8 cellular contexts compared by ENCODE assay signal in the genomic region with DNA sequence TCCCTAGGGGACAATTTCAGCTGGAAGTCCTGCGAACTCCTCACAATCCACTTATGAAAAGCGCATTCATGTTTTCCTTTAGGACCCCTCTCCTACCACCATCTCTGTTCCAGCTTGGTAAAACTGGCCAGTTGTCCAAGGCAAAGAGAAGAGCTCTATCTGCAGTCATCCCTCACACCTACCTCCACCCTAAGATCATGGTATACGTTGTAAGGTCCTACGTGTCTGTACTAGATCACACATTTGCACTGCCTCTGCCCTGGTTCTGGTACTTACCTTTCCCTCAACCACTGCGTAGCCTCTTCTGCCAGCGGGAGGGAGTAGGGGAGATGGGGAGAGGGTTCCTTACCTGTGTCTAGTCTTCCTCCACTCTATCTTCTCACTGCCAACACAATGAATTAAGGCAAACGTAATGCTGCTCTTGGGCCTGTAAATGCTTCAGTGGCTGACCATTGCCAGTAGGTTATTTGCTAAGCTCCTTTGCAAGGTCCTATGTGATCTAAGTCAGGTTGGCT. TPM values are rescaled to one million over a fixed set of nuclear protein-coding genes. Genes with fewer than 3 reads are reported as not detected.
DNase-seq lines count a peak whose midpoint lies in the region; ATAC-seq and TF ChIP-seq lines count a peak whose summit lies in the region.

No MANE protein-coding gene starts in this region.

- 0 out of 3 replicates have a peak, but pooled peaks cover 3% of the 10 kb centered on the region for H3K36me3 Mint-ChIP-seq in GM23338 (ENCODE audit: low read depth)

- peak overlapping the region; percentile 99 for H3K27ac Mint-ChIP-seq in GM23338

- H3K27me3 Mint-ChIP-seq in GM23338 (ENCODE audit: insufficient read depth, low read depth, poor library complexity) = peaks cover 5% of the 10 kb centered on the region

- peak overlapping the region; percentile 89 for H3K9ac ChIP-seq in SK-N-MC (ENCODE audit: insufficient read length)

- POLR2A ChIA-PET in GM10248 (lab: Yijun Ruan, JAX) = no interaction called here

- H3K9me3 ChIP-seq in SK-N-MC (ENCODE audit: low read depth, low read length) (no peaks in the 10 kb centered on the region), osteoblast (ENCODE audit: low read depth, low read length) (no peaks in the 10 kb centered on the region)

- ATAC-seq in GM23338 (no peak; the same call in 1 of the 3 replicates), esophagus mucosa (peak; percentile 19), HG03442 (IDR thresholded peaks at IDR 0.05; ENCODE audit: unreplicated experiment) (no peak)

- no peaks in the 10 kb centered on the region for H3K9me2 ChIP-seq in GM23338 (ENCODE audit: insufficient read depth)

- H3K4me3 ChIP-seq in GM23338 = peak overlapping the region; percentile 86
- H3K4me3 ChIP-seq in SK-N-MC = peak overlapping the region; percentile 86
- peak overlapping the region; percentile 81 for H3K4me3 ChIP-seq in osteoblast (ENCODE audit: insufficient read depth, low read length)

- peaks cover 13% of the 10 kb centered on the region; the same call in 2 of the 3 replicates for H3K4me1 Mint-ChIP-seq in GM23338

- H3K79me2 ChIP-seq in GM23338 (replicated peaks; ENCODE audit: insufficient read depth) = peaks cover 35% of the 10 kb centered on the region
- peaks cover 30% of the 10 kb centered on the region for H3K79me2 ChIP-seq in osteoblast (ENCODE audit: insufficient read depth, low read length)

- peak overlapping the region; percentile 96 for H3K4me3 Mint-ChIP-seq in GM23338

- H3F3A ChIP-seq in GM23338 (replicated peaks; ENCODE audit: low read depth) = no peaks in the 10 kb centered on the region; the same call in 1 of the 2 replicates

- peaks cover 9% of the 10 kb centered on the region; the same call in 1 of the 2 replicates for H3K4me1 ChIP-seq in GM23338 (ENCODE audit: insufficient read depth)
- H3K4me1 ChIP-seq in osteoblast (ENCODE audit: insufficient read depth, low read length) = peaks cover 26% of the 10 kb centered on the region

- no peak for DNase-seq in GM23338 (ENCODE audit: low spot score)
- no peak for DNase-seq in SK-N-MC (ENCODE audit: low read depth, low spot score)
- DNase-seq in osteoblast (ENCODE audit: insufficient read length, low spot score, missing footprints) = no peak
- no peak for DNase-seq in Kasumi-1 (lab: John Stamatoyannopoulos, UW)
- no peak for DNase-seq in retina
- no peak for DNase-seq in GM10248 (ENCODE audit: extremely low spot score)

- H4K20me1 ChIP-seq in GM23338 (replicated peaks; ENCODE audit: insufficient read depth) = 0 out of 2 replicates have a peak, but pooled peaks cover 3% of the 10 kb centered on the region
- H4K20me1 ChIP-seq in osteoblast (ENCODE audit: insufficient read depth, low read length) = no peaks in the 10 kb centered on the region

- H3K9me3 Mint-ChIP-seq in GM23338 = no peaks in the 10 kb centered on the region

- peak overlapping the region; percentile 98 for H3K27ac ChIP-seq in GM23338 (ENCODE audit: low read depth)
- H3K27ac ChIP-seq in SK-N-MC = peak overlapping the region; percentile 53; the same call in 1 of the 2 replicates
- peak overlapping the region; percentile 95 for H3K27ac ChIP-seq in osteoblast (ENCODE audit: low read depth, low read length)

- H3K4me2 ChIP-seq in GM23338 = peak overlapping the region; percentile 79
- H3K4me2 ChIP-seq in osteoblast (ENCODE audit: insufficient read depth, low read length) = peak overlapping the region; percentile 90

- H3K36me3 ChIP-seq in GM23338 (ENCODE audit: insufficient read depth) (no peaks in the 10 kb centered on the region), SK-N-MC (ENCODE audit: insufficient read depth, low read length) (peaks cover 11% of the 10 kb centered on the region; the same call in 1 of the 2 replicates), osteoblast (ENCODE audit: insufficient read depth, low read length) (peaks cover 3% of the 10 kb centered on the region)

- no peaks in the 10 kb centered on the region for H3K27me3 ChIP-seq in GM23338 (ENCODE audit: insufficient read depth)
- H3K27me3 ChIP-seq in osteoblast (ENCODE audit: insufficient read depth, low read length) = no peaks in the 10 kb centered on the region

- TF ChIP-seq CTCF in GM23338 (conservative IDR thresholded peaks at IDR 0.05; ENCODE audit: low read depth in 2 of 2) (no peak), osteoblast (IDR thresholded peaks at IDR 0.05; ENCODE audit: extremely low read depth, low read depth, low read length) (no peak), GM10248 (IDR thresholded peaks at IDR 0.05; ENCODE audit: control extremely low read depth, extremely low read depth, low read depth, missing control alignments) (no peak)

- H2AFZ ChIP-seq in GM23338 (peak overlapping the region; percentile 88), osteoblast (ENCODE audit: low read length) (peak overlapping the region; percentile 94)

- CTCF ChIA-PET in GM10248 (lab: Yijun Ruan, JAX) = interaction anchor here (0.9 to 2.7 kb wide), 9 partner anchors 9 to 844 kb away, joined by 3 to 14 read pairs (median 4); a partner anchor contains a TSS

TF ChIP-seq in GM23338, 12 proteins besides CTCF, POLR2A, EP300 and RAD21 (continues in another document):
- TF ChIP-seq EZH2phosphoT487 (IDR thresholded peaks at IDR 0.05; ENCODE audit: unreplicated experiment) (no peak), POLR2AphosphoS5 (IDR thresholded peaks at IDR 0.05; ENCODE audit: low read depth) (no peak), STAT1 (IDR thresholded peaks at IDR 0.05; ENCODE audit: unreplicated experiment) (no peak), ZNF331 (CRISPR knock-in tag; IDR thresholded peaks at IDR 0.05; ENCODE audit: low read depth) (no peak), JUNB (IDR thresholded peaks at IDR 0.05; ENCODE audit: unreplicated experiment) (no peak), ZNF114 (CRISPR knock-in tag; IDR thresholded peaks at IDR 0.05) (no peak)
- TF ChIP-seq, protein P1, sequence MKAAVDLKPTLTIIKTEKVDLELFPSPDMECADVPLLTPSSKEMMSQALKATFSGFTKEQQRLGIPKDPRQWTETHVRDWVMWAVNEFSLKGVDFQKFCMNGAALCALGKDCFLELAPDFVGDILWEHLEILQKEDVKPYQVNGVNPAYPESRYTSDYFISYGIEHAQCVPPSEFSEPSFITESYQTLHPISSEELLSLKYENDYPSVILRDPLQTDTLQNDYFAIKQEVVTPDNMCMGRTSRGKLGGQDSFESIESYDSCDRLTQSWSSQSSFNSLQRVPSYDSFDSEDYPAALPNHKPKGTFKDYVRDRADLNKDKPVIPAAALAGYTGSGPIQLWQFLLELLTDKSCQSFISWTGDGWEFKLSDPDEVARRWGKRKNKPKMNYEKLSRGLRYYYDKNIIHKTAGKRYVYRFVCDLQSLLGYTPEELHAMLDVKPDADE (IDR thresholded peaks at IDR 0.05) = no peak
- TF ChIP-seq, protein P2, sequence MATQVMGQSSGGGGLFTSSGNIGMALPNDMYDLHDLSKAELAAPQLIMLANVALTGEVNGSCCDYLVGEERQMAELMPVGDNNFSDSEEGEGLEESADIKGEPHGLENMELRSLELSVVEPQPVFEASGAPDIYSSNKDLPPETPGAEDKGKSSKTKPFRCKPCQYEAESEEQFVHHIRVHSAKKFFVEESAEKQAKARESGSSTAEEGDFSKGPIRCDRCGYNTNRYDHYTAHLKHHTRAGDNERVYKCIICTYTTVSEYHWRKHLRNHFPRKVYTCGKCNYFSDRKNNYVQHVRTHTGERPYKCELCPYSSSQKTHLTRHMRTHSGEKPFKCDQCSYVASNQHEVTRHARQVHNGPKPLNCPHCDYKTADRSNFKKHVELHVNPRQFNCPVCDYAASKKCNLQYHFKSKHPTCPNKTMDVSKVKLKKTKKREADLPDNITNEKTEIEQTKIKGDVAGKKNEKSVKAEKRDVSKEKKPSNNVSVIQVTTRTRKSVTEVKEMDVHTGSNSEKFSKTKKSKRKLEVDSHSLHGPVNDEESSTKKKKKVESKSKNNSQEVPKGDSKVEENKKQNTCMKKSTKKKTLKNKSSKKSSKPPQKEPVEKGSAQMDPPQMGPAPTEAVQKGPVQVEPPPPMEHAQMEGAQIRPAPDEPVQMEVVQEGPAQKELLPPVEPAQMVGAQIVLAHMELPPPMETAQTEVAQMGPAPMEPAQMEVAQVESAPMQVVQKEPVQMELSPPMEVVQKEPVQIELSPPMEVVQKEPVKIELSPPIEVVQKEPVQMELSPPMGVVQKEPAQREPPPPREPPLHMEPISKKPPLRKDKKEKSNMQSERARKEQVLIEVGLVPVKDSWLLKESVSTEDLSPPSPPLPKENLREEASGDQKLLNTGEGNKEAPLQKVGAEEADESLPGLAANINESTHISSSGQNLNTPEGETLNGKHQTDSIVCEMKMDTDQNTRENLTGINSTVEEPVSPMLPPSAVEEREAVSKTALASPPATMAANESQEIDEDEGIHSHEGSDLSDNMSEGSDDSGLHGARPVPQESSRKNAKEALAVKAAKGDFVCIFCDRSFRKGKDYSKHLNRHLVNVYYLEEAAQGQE (IDR thresholded peaks at IDR 0.05; ENCODE audit: unreplicated experiment) = no peak

RNA-seq across cellular contexts. Expression of a gene that starts 0.7 kb away (rescaled TPM):
- 54.5 and 65.4 TPM in 2 replicates for total RNA-seq in GM23338 (2014; rRNA removed; shearing (Covaris generic))
- 25.0 and 29.5 TPM in 2 replicates for polyA plus RNA-seq in GM23338 (2016; fragmentation: Nextera tagmentation; extraction: Ambion mirVana)
- total RNA-seq in esophagus mucosa = 23.3 TPM
- 35.1 and 35.4 TPM in 2 replicates for total RNA-seq in osteoblast

RNA-seq across cellular contexts. Expression of a gene that starts 49.6 kb away (rescaled TPM):
- 9.7 and 13.3 TPM in 2 replicates for total RNA-seq in GM23338 (2014; rRNA removed; shearing (Covaris generic))
- 3.7 and 4.7 TPM in 2 replicates for polyA plus RNA-seq in GM23338 (2016; fragmentation: Nextera tagmentation; extraction: Ambion mirVana)
- 11.3 TPM for total RNA-seq in esophagus mucosa
- total RNA-seq in osteoblast = 12.4 and 13.4 TPM in 2 replicates
